9 cellular contexts compared by ENCODE assay signal in the genomic region with DNA sequence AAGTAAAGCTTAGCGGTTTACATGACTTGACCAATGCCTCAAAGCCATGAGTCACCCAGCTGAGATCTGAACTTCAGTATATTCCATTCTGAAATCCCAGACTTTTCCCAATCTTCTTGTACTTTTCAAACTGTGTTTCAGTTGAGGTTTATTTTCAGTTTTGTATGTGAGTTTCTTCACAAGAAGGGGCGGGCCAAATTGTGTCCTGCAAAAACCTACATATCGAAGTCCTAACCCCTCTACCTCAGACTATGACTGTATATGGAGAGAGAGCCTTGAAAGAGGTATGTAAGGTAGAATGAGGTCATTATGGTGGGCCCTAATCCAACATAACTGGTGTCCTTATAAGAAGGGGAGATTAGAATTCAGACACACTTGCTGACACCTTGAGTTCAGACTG. TPM values are rescaled to one million over a fixed set of nuclear protein-coding genes. Genes with fewer than 3 reads are reported as not detected.
A peak's percentile ranks its signal among the peaks of the same experiment; 100 is the strongest.
DNase-seq lines count a peak whose midpoint lies in the region; ATAC-seq and TF ChIP-seq lines count a peak whose summit lies in the region.
"Had no signal": no experiment of that assay in that cellular context is flagged by ENCODE, and none has a peak within 500 bp of the region (broad histone marks: within the 10 kb centered on the region; RNA-seq: fewer than 3 reads in every experiment).

No MANE protein-coding gene starts in this region.

- H3K36me3 ChIP-seq in mesenchymal stem cell (ENCODE audit: control insufficient read depth in 1 of 2, insufficient read depth in 2 of 2, low read depth in 1 of 2, low read length in 2 of 2) = peaks cover 0 to 5% of the 10 kb centered on the region in 2 experiments
- H3K36me3 ChIP-seq in tibial nerve = no peaks in the 10 kb centered on the region

- WGBS in mesenchymal stem cell = no CpG with 5 or more reads among the region's 3 CpGs
- WGBS in tibial nerve, 2 donors = 77 to 82% methylated on average over 3 of the region's 3 CpGs

- no peak overlapping the region for H3K23ac ChIP-seq in mesenchymal stem cell (ENCODE audit: low read length in 2 of 2)

- H2BK15ac ChIP-seq in mesenchymal stem cell (ENCODE audit: low read depth, poor library complexity, severe bottlenecking) = no peak overlapping the region

- H2AFZ ChIP-seq in mesenchymal stem cell (ENCODE audit: low read depth, low read length) = peak overlapping the region; percentile 1

- ATAC-seq in HG03175 (IDR thresholded peaks at IDR 0.05; ENCODE audit: unreplicated experiment) (peak; percentile 6), HG03442 (IDR thresholded peaks at IDR 0.05; ENCODE audit: unreplicated experiment) (no peak)

- peak overlapping the region in 1 of 2 experiments; percentile 54 for H2BK12ac ChIP-seq in mesenchymal stem cell (ENCODE audit: low read length in 2 of 2)

- H3K4me1 ChIP-seq in mesenchymal stem cell (ENCODE audit: control insufficient read depth, insufficient read depth, low read depth, low read length) (no peaks in the 10 kb centered on the region), tibial nerve (peaks cover 0 to 28% (median 7%) of the 10 kb centered on the region in 4 donors)

- intact Hi-C loops in posterior vena cava (cut with DNase I) = no loop called here

- no peak overlapping the region for H4K8ac ChIP-seq in mesenchymal stem cell (ENCODE audit: low read length)

- no peak overlapping the region for H2BK120ac ChIP-seq in mesenchymal stem cell (ENCODE audit: low read depth, low read length)

- peak overlapping the region; percentile 90 for H3K9ac ChIP-seq in mesenchymal stem cell (ENCODE audit: low read length)

- H3K4me3 ChIP-seq in mesenchymal stem cell (ENCODE audit: insufficient read depth in 1 of 2, low read depth in 1 of 2, low read length in 2 of 2) (peak overlapping the region in 1 of 2 experiments; percentile 79), tibial nerve (peak overlapping the region in 2 of 4 donors; percentile 46 to 54)

- peak overlapping the region; percentile 69 to 83 for H3K4ac ChIP-seq in mesenchymal stem cell (ENCODE audit: low read depth in 1 of 2, low read length in 2 of 2)

- no peaks in the 10 kb centered on the region for H3K27me3 ChIP-seq in mesenchymal stem cell (ENCODE audit: control insufficient read depth in 1 of 2, insufficient read depth in 1 of 2, low read length in 2 of 2)
- no peaks in the 10 kb centered on the region for H3K27me3 ChIP-seq in tibial nerve

- TF ChIP-seq CTCF in tibial nerve (IDR thresholded peaks at IDR 0.05) = no peak

- H3K4me2 ChIP-seq in mesenchymal stem cell (ENCODE audit: low read length, poor library complexity, severe bottlenecking) = peak overlapping the region; percentile 86

- peaks cover 5% of the 10 kb centered on the region for H3K79me1 ChIP-seq in mesenchymal stem cell (replicated peaks; ENCODE audit: low read length, poor library complexity, severe bottlenecking)

- H3K9me3 ChIP-seq in mesenchymal stem cell (ENCODE audit: control insufficient read depth, low read length) = no peaks in the 10 kb centered on the region
- H3K9me3 ChIP-seq in tibial nerve = no peaks in the 10 kb centered on the region

- H4K91ac ChIP-seq in mesenchymal stem cell (ENCODE audit: low read length) = no peak overlapping the region

- H3K27ac ChIP-seq in mesenchymal stem cell (ENCODE audit: low read length, poor library complexity, severe bottlenecking) (peak overlapping the region; percentile 88), tibial nerve (peak overlapping the region; percentile 53 to 88 (median 81))

- DNase-seq in brain pericyte (ENCODE audit: low read depth, low spot score) (peak; percentile 20), mesenchymal stem cell (peak; percentile 75), tibial nerve (ENCODE audit: low spot score in 2 of 2) (no peak), posterior vena cava (ENCODE audit: low spot score) (no peak), GDM1 (lab: John Stamatoyannopoulos, UW) (no peak)
- DNase-seq: NCI-H2029 treated with DMSO at 0.1 percent for 48 hours; stimulated activated naive CD4-positive, alpha-beta T cell treated with Interleukin-2 at 50 U/mL for 16 hours had no signal

- H3K18ac ChIP-seq in mesenchymal stem cell (ENCODE audit: low read depth in 1 of 2, low read length in 2 of 2) = peak overlapping the region; percentile 32 to 47

- H3K14ac ChIP-seq in mesenchymal stem cell (ENCODE audit: low read length in 2 of 2) = no peak overlapping the region

- TF ChIP-seq POLR2A in tibial nerve (IDR thresholded peaks at IDR 0.05) = no peak

- peak overlapping the region; percentile 35 for H2BK5ac ChIP-seq in mesenchymal stem cell (ENCODE audit: low read depth, low read length, poor library complexity, severe bottlenecking)

- no peak for TF ChIP-seq EP300 in tibial nerve (IDR thresholded peaks at IDR 0.05)

- H2AK5ac ChIP-seq in mesenchymal stem cell (ENCODE audit: low read length, severe bottlenecking) = no peak overlapping the region

RNA-seq across cellular contexts. Expression of a gene that starts 0.7 kb away (rescaled TPM):
- 16.9 TPM for polyA plus RNA-seq in mesenchymal stem cell (2013, experiment 1 of 2)
- 16.9 TPM for polyA plus RNA-seq in mesenchymal stem cell (2013, experiment 2 of 2)
- 10 to 100 TPM; 14.0 to 33.1 (median 21.9) TPM for total RNA-seq in tibial nerve
- 10 to 100 TPM; 18.1 to 31.3 TPM for total RNA-seq in posterior vena cava

Comparison
In these comparisons a context has a peak if more than half of its experiments do, and no peak if none do; other contexts are left out.
1. DNase-seq: peak in brain pericyte (single experiment) and mesenchymal stem cell (single experiment); none in tibial nerve (0 of 2), posterior vena cava (single experiment) and GDM1 (single experiment).